Comparison of ENCODE assay signal across 24 cellular contexts in genomic region chr3:175479800-175480199, GRCh38.
"Had no signal": no experiment of that assay in that cellular context is flagged by ENCODE, and none has a peak within 500 bp of the region (broad histone marks: within the 10 kb centered on the region; RNA-seq: fewer than 3 reads in every experiment).

No MANE protein-coding gene starts in this region.

- H3K4me2 ChIP-seq: hepatocyte, neural progenitor cell had no signal

- H3K9ac ChIP-seq: neural progenitor cell had no signal

- H3K4me3 ChIP-seq: heart right ventricle, hepatocyte, left ventricle myocardium inferior, lung, neural progenitor cell, ovary, right atrium auricular region, skin epidermis, tibial nerve, uterus had no signal

- H3K79me2 ChIP-seq: hepatocyte had no signal

- H3K27ac ChIP-seq: heart right ventricle, hepatocyte, left ventricle myocardium inferior, neural progenitor cell, neutrophil, ovary, right atrium auricular region, skin epidermis, tibial nerve, uterus had no signal

- H3K4me1 ChIP-seq: heart right ventricle, left ventricle myocardium inferior, right atrium auricular region, uterus had no signal

- ATAC-seq: heart right ventricle; left colon; natural killer cell; sciatic nerve; stimulated activated naive B cell treated with anti-CD40 and anti-IgM and Interleukin-4, amounts not matched to agents 10 μg/mL and 1 μg/mL and 100 μg/mL, for 72 hours had no signal

- H2AFZ ChIP-seq: hepatocyte, neural progenitor cell had no signal

- H3K36me3 ChIP-seq: heart right ventricle, left ventricle myocardium inferior, neural progenitor cell, neutrophil, ovary, right atrium auricular region, tibial nerve, uterus had no signal

- H3K27me3 ChIP-seq: heart right ventricle, hepatocyte, neural progenitor cell, neutrophil, ovary, right atrium auricular region, tibial nerve, uterus had no signal

- H3K9me3 ChIP-seq: heart right ventricle, left ventricle myocardium inferior, neutrophil, ovary, right atrium auricular region, tibial nerve, uterus had no signal

- DNase-seq: heart right ventricle; kidney glomerular epithelial cell; left colon; left ventricle myocardium inferior; mesendoderm; naive B cell; natural killer cell; nephron progenitor cell; occipital lobe; ovary; stimulated activated CD4-positive, alpha-beta T cell treated with anti-CD3 and anti-CD28 coated beads, Interleukin-12 subunit alpha, Interleukin-12 subunit beta, amount 100 ng/mL, for 4 hours; stimulated activated CD4-positive, alpha-beta T cell treated with anti-CD3 and anti-CD28 coated beads, Interleukin-15, amount 100 ng/mL, for 24 hours; stimulated activated CD4-positive, alpha-beta T cell treated with anti-CD3 and anti-CD28 coated beads, Interleukin-2, amount 100 ng/mL, for 24 hours; stimulated activated CD4-positive, alpha-beta T cell treated with anti-CD3 and anti-CD28 coated beads, Interleukin-4, amount 100 ng/mL, for 1 hour; stimulated activated naive B cell treated with anti-CD40 and anti-IgM and Interleukin-4, amounts not matched to agents 10 μg/mL and 1 μg/mL and 100 μg/mL, for 72 hours; uterus had no signal
